In the genomic region with DNA sequence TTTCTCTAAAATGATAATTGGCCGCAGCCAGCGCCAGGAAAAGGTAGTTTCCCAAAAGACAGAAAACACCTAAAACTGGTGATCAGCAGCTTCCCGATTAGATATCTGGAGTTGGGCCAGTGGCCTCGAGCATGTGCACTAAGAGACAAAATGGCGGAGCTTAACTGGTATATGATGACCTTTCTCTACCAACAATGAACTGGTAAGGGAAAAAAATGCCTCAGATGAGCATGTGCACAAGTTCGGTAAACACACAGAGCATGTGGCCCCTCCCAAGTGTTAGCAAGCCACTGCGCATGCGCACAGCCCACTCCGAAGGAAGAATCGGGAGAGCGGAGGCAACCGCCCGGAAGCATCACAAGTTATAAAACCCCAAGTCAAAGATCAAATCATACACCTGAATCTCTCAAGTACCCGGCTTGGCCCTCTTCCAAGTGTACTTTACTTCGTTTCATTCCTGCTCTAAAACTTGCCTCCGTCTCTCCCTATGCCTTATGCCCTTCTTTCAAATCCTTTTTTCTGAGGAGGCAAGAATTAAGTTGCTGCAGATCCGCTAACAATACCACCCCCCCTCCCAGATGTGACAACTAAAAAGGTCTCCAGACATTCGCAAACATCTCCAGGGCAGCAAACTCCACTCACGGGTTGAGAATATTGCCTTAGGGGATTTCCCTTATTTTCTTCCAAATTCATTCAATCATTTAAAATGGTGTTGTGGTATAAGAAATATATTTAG, we compare ENCODE assay signal across 8 cellular contexts. TPM values are rescaled to one million over a fixed set of nuclear protein-coding genes. Genes with fewer than 3 reads are reported as not detected.
A peak's percentile ranks its signal among the peaks of the same experiment; 100 is the strongest.
DNase-seq lines count a peak whose midpoint lies in the region; ATAC-seq and TF ChIP-seq lines count a peak whose summit lies in the region.

No MANE protein-coding gene starts in this region.

- H3K4me3 ChIP-seq in CD8-positive, alpha-beta memory T cell (ENCODE audit: low read length): peak overlapping the region; percentile 19
- peak overlapping the region; percentile 49 for H3K4me3 ChIP-seq in MM.1S (ENCODE audit: low read length)
- H3K4me3 ChIP-seq in epithelial cell of proximal tubule (ENCODE audit: low read depth, low read length): peak overlapping the region; percentile 52
- H3K4me3 ChIP-seq in muscle layer of colon (ENCODE audit: low read depth in 1 of 2, low read length in 2 of 2): peak overlapping the region; percentile 34 to 63

- peaks cover 0 to 2% (median 0%) of the 10 kb centered on the region in 3 donors for H3K36me3 Mint-ChIP-seq in CD8-positive, alpha-beta memory T cell

- peaks cover 6% of the 10 kb centered on the region for H3K4me1 ChIP-seq in CD8-positive, alpha-beta memory T cell (ENCODE audit: insufficient read depth, low read length)
- peaks cover 5% of the 10 kb centered on the region; the same call in 1 of the 2 replicates for H3K4me1 ChIP-seq in MM.1S (ENCODE audit: low read length)
- H3K4me1 ChIP-seq in muscle layer of colon (ENCODE audit: insufficient read depth, low read length): peaks cover 5% of the 10 kb centered on the region

- H3K4me3 Mint-ChIP-seq in CD8-positive, alpha-beta memory T cell: peak overlapping the region; percentile 37 to 84 (median 76)

- TF ChIP-seq CTCF in MM.1S (IDR thresholded peaks at IDR 0.05; ENCODE audit: low read length) (no peak), epithelial cell of proximal tubule (conservative IDR thresholded peaks at IDR 0.05; ENCODE audit: low read depth, low read length) (no peak)

- peaks cover 11 to 15% (median 14%) of the 10 kb centered on the region in 3 donors for H3K4me1 Mint-ChIP-seq in CD8-positive, alpha-beta memory T cell

- no peaks in the 10 kb centered on the region for H3K9me3 ChIP-seq in CD8-positive, alpha-beta memory T cell (ENCODE audit: low read length)
- no peaks in the 10 kb centered on the region for H3K9me3 ChIP-seq in MM.1S (replicated peaks; ENCODE audit: insufficient read depth, low read length)
- no peaks in the 10 kb centered on the region for H3K9me3 ChIP-seq in muscle layer of colon (ENCODE audit: low read length)

- peaks cover 5 to 15% of the 10 kb centered on the region in 2 donors for H3K27me3 Mint-ChIP-seq in CD8-positive, alpha-beta memory T cell

- H3K9ac ChIP-seq in MM.1S (ENCODE audit: low read length) (peak overlapping the region; percentile 6; the same call in 1 of the 2 replicates), muscle layer of colon (ENCODE audit: low read length) (peak overlapping the region; percentile 16)

- CTCF ChIA-PET in CD8-positive, alpha-beta memory T cell (lab: Charles Lee): no interaction called here

- no peaks in the 10 kb centered on the region for H3K36me3 ChIP-seq in CD8-positive, alpha-beta memory T cell (ENCODE audit: insufficient read depth, low read length)
- no peaks in the 10 kb centered on the region for H3K36me3 ChIP-seq in MM.1S (replicated peaks; ENCODE audit: insufficient read depth, low read length)
- no peaks in the 10 kb centered on the region for H3K36me3 ChIP-seq in muscle layer of colon (ENCODE audit: insufficient read depth, low read length)

- H2AFZ ChIP-seq in MM.1S (ENCODE audit: low read length): peak overlapping the region; percentile 81

- H4K20me1 ChIP-seq in MM.1S (ENCODE audit: insufficient read depth, low read length): no peaks in the 10 kb centered on the region

- peak; percentile 36 to 82 (median 52) for DNase-seq in CD8-positive, alpha-beta memory T cell
- DNase-seq in MM.1S: peak; percentile 87
- DNase-seq in activated T-cell treated with anti-CD3 and anti-CD28 coated beads for 4 hours: peak; percentile 63
- DNase-seq in epithelial cell of proximal tubule (ENCODE audit: low read depth): no peak
- DNase-seq in stimulated activated CD8-positive, alpha-beta memory T cell treated with anti-CD3 and anti-CD28 coated beads, Interleukin-4, amount 100 ng/mL, for 1 hour (ENCODE audit: low read depth in 2 of 2, low spot score in 1 of 2): peak; percentile 22 to 52
- DNase-seq in HuH-7.5 (ENCODE audit: low spot score): no peak

- no peaks in the 10 kb centered on the region for H3F3A ChIP-seq in MM.1S (ENCODE audit: insufficient read depth, low read length)

- peak overlapping the region; percentile 61 for H3K4me2 ChIP-seq in MM.1S (ENCODE audit: low read depth, low read length)

- no peaks in the 10 kb centered on the region for H3K79me2 ChIP-seq in MM.1S (ENCODE audit: low read length)

- peak overlapping the region in 4 of 8 donors; percentile 27 to 67 (median 46) for H3K27ac Mint-ChIP-seq in CD8-positive, alpha-beta memory T cell

- POLR2A ChIA-PET in CD8-positive, alpha-beta memory T cell (lab: Charles Lee): no interaction called here

- H3K9me3 Mint-ChIP-seq in CD8-positive, alpha-beta memory T cell: no peaks in the 10 kb centered on the region

- H3K27ac ChIP-seq in CD8-positive, alpha-beta memory T cell (ENCODE audit: low read depth, low read length): no peak overlapping the region
- H3K27ac ChIP-seq in MM.1S (ENCODE audit: low read length): no peak overlapping the region
- no peak overlapping the region for H3K27ac ChIP-seq in muscle layer of colon (ENCODE audit: low read depth, low read length)

- no peaks in the 10 kb centered on the region for H3K9me2 ChIP-seq in MM.1S (replicated peaks; ENCODE audit: insufficient read depth, low read length)

- H3K27me3 ChIP-seq in CD8-positive, alpha-beta memory T cell (ENCODE audit: insufficient read depth, low read length, poor library complexity, severe bottlenecking): no peaks in the 10 kb centered on the region
- no peaks in the 10 kb centered on the region for H3K27me3 ChIP-seq in MM.1S (replicated peaks; ENCODE audit: insufficient read depth, low read length)
- H3K27me3 ChIP-seq in muscle layer of colon (ENCODE audit: control insufficient read depth in 1 of 2, insufficient read depth in 2 of 2, low read length in 2 of 2): no peaks in the 10 kb centered on the region

- no peak for ATAC-seq in GM18858 (IDR thresholded peaks at IDR 0.05; ENCODE audit: unreplicated experiment)

RNA-seq across cellular contexts. Expression of a gene that starts 15.0 kb away (rescaled TPM):
- 100 to 1,000 TPM; 118 to 124 TPM for total RNA-seq in CD8-positive, alpha-beta memory T cell
- 45.0 TPM for polyA plus RNA-seq in CD8-positive, alpha-beta memory T cell
- 109 and 210 TPM in 2 replicates for total RNA-seq in epithelial cell of proximal tubule

RNA-seq across cellular contexts. Expression of a gene that starts 31.5 kb away (rescaled TPM):
- 10 to 100 TPM; 14.9 to 17.9 TPM for total RNA-seq in CD8-positive, alpha-beta memory T cell
- polyA plus RNA-seq in CD8-positive, alpha-beta memory T cell: 17.0 TPM
- 25.3 and 34.0 TPM in 2 replicates for total RNA-seq in epithelial cell of proximal tubule

Comparison
In these comparisons a context has a peak if more than half of its experiments do, and no peak if none do; other contexts are left out.
1. DNase-seq: peak in CD8-positive, alpha-beta memory T cell (5 of 5), MM.1S (single experiment), activated T-cell treated with anti-CD3 and anti-CD28 coated beads for 4 hours (single experiment) and stimulated activated CD8-positive, alpha-beta memory T cell treated with anti-CD3 and anti-CD28 coated beads, Interleukin-4, amount 100 ng/mL, for 1 hour (2 of 2); none in epithelial cell of proximal tubule (single experiment) and HuH-7.5 (single experiment).
2. Peak in every context shown above with its lines, with median percentiles within 50 percentile points of each other: H3K4me3 ChIP-seq.